Comparison of ENCODE assay signal across 9 cellular contexts in genomic region chr1:29150346-29150745, GRCh38. TPM values are rescaled to one million over a fixed set of nuclear protein-coding genes. Genes with fewer than 3 reads are reported as not detected.
DNase-seq lines count a peak whose midpoint lies in the region; ATAC-seq and TF ChIP-seq lines count a peak whose summit lies in the region.
"Not testable (repeated sequence)": the region's sequence is repeated elsewhere in the genome, so short reads cannot be mapped to it uniquely, and the experiment has no call there.
"Had no signal": no experiment of that assay in that cellular context is flagged by ENCODE, and none has a peak within 500 bp of the region (broad histone marks: within the 10 kb centered on the region; RNA-seq: fewer than 3 reads in every experiment).

No MANE protein-coding gene starts in this region.

- TF ChIP-seq CTCF in HFFc6 (IDR thresholded peaks at IDR 0.05); mesothelial cell of epicardium (IDR thresholded peaks at IDR 0.05; ENCODE audit: unreplicated experiment); spleen (IDR thresholded peaks at IDR 0.05 in 8 of 11, conservative IDR thresholded peaks at IDR 0.05 in 3 of 11): not testable (repeated sequence)

- H3K4me3 Mint-ChIP-seq in HFFc6; activated naive CD8-positive, alpha-beta T cell treated with anti-CD3 and anti-CD28 coated beads, Interleukin-2, amount 10 ng/mL, durations not matched to agents 7 days and 5 days; mesothelial cell of epicardium: not testable (repeated sequence)

- H3K4me3 ChIP-seq in spleen = not testable (repeated sequence)

- not testable (repeated sequence) for TF ChIP-seq POLR2A in spleen (IDR thresholded peaks at IDR 0.05)

- H3K27ac Mint-ChIP-seq in HFFc6 (peak overlapping the region; percentile 5; the same call in 1 of the 2 replicates), mesothelial cell of epicardium (peak overlapping the region; percentile 74)
- not testable (repeated sequence) for H3K27ac Mint-ChIP-seq in activated naive CD8-positive, alpha-beta T cell treated with anti-CD3 and anti-CD28 coated beads, Interleukin-2, amount 10 ng/mL, durations not matched to agents 7 days and 5 days

- peaks cover 78% of the 10 kb centered on the region for H3K36me3 Mint-ChIP-seq in HFFc6 (ENCODE audit: low read depth)
- peaks cover 62% of the 10 kb centered on the region for H3K36me3 Mint-ChIP-seq in activated naive CD8-positive, alpha-beta T cell treated with anti-CD3 and anti-CD28 coated beads, Interleukin-2, amount 10 ng/mL, durations not matched to agents 7 days and 5 days
- H3K36me3 Mint-ChIP-seq in mesothelial cell of epicardium = peaks cover 69% of the 10 kb centered on the region

- not testable (repeated sequence) for H3K4me1 ChIP-seq in spleen

- not testable (repeated sequence) for H3K27me3 Mint-ChIP-seq in HFFc6 (ENCODE audit: insufficient read depth); activated naive CD8-positive, alpha-beta T cell treated with anti-CD3 and anti-CD28 coated beads, Interleukin-2, amount 10 ng/mL, durations not matched to agents 7 days and 5 days; mesothelial cell of epicardium (ENCODE audit: low read depth)

- POLR2A ChIA-PET in activated naive CD8-positive, alpha-beta T cell treated with anti-CD3 and anti-CD28 coated beads, Interleukin-2, amount 10 ng/mL, durations not matched to agents 7 days and 5 days (lab: Charles Lee) = not testable (repeated sequence)

- not testable (repeated sequence) for H3K27me3 ChIP-seq in spleen (replicated peaks in 1 of 7)

- H3K36me3 ChIP-seq in spleen = peaks cover 7 to 100% (median 100%) of the 10 kb centered on the region in 6 donors

- H3K9me3 Mint-ChIP-seq in HFFc6; activated naive CD8-positive, alpha-beta T cell treated with anti-CD3 and anti-CD28 coated beads, Interleukin-2, amount 10 ng/mL, durations not matched to agents 7 days and 5 days; mesothelial cell of epicardium: not testable (repeated sequence)

- H3K9me3 ChIP-seq in spleen = not testable (repeated sequence)

- not testable (repeated sequence) for DNase-seq in HFFc6; mesothelial cell of epicardium (ENCODE audit: low spot score in 2 of 2, unreplicated experiment in 2 of 2)
- DNase-seq in activated CD8-positive, alpha-beta memory T cell treated with anti-CD3 and anti-CD28 coated beads, Interleukin-2, amount 50 U/mL, for 48 hours = peak; percentile 32
- peak; percentile 4 for DNase-seq in activated naive CD8-positive, alpha-beta T cell treated with anti-CD3 and anti-CD28 coated beads, Interleukin-2, amount 10 ng/mL, durations not matched to agents 7 days and 5 days
- DNase-seq in spleen = peak; percentile 15

- H3K27ac ChIP-seq in spleen = not testable (repeated sequence)

- intact Hi-C loops in spleen (cut with DNase I; ENCODE audit: low total_unique reads) = not testable (repeated sequence)

- H3K4me1 Mint-ChIP-seq in HFFc6 (ENCODE audit: low read depth) (peaks cover 38% of the 10 kb centered on the region), mesothelial cell of epicardium (peaks cover 17% of the 10 kb centered on the region)
- H3K4me1 Mint-ChIP-seq in activated naive CD8-positive, alpha-beta T cell treated with anti-CD3 and anti-CD28 coated beads, Interleukin-2, amount 10 ng/mL, durations not matched to agents 7 days and 5 days = not testable (repeated sequence)

- not testable (repeated sequence) for ATAC-seq in activated naive CD8-positive, alpha-beta T cell treated with anti-CD3 and anti-CD28 coated beads, Interleukin-2, amount 10 ng/mL, durations not matched to agents 7 days and 5 days (ENCODE audit: low read depth)

- 93 to 99% (median 96%) methylated on average over 9 of the region's 9 CpGs for WGBS in spleen, 5 donors

RNA-seq across cellular contexts. Expression of gene TMEM200B, which starts 26.6 kb away (rescaled TPM):
- total RNA-seq in HFFc6 (2021; fragmentation: NEBNext Ultra II Directional; extraction: Animal tissue kit (Norgen Biotek cat#: 25700)) = 10 to 100 TPM; 12.7 to 15.4 (median 13.6) TPM
- total RNA-seq in activated naive CD8-positive, alpha-beta T cell treated with anti-CD3 and anti-CD28 coated beads, Interleukin-2, amount 10 ng/mL, durations not matched to agents 7 days and 5 days = not detected
- 28.3 to 31.0 TPM (median 29.1 TPM) in 3 replicates for total RNA-seq in mesothelial cell of epicardium
- 1 to 10 TPM; 3.2 to 5.6 (median 4.3) TPM for total RNA-seq in spleen
- 1 to 10 TPM in 2 of 3 donors, under 1 TPM in 1; 0.98 to 2.3 (median 1.7) TPM for polyA plus RNA-seq in spleen
- total RNA-seq: Calu3; CD4-positive, alpha-beta memory T cell; CD4-positive, CD25-positive, alpha-beta regulatory T cell had no signal
- polyA plus RNA-seq: CD14-positive monocyte had no signal

RNA-seq across cellular contexts. Expression of gene SRSF4, which starts 31.4 kb away (rescaled TPM):
- total RNA-seq in HFFc6 (2021; fragmentation: NEBNext Ultra II Directional; extraction: Animal tissue kit (Norgen Biotek cat#: 25700)) = 10 to 100 TPM; 47.6 to 54.5 (median 51.5) TPM
- total RNA-seq in activated naive CD8-positive, alpha-beta T cell treated with anti-CD3 and anti-CD28 coated beads, Interleukin-2, amount 10 ng/mL, durations not matched to agents 7 days and 5 days = 100 to 1,000 TPM; 119 to 129 TPM
- total RNA-seq in mesothelial cell of epicardium (103 to 107 TPM (median 105 TPM) in 3 replicates), spleen (10 to 100 TPM; 77.6 to 94.7 (median 87.6) TPM)
- polyA plus RNA-seq in spleen = 10 to 100 TPM; 36.9 to 66.4 (median 62.4) TPM

Comparison
In these comparisons a context has a peak if more than half of its experiments do, and no peak if none do; other contexts are left out.
1. RNA of gene TMEM200B, which starts 26.6 kb away (total RNA-seq): 28.3 to 31.0 TPM in mesothelial cell of epicardium, 12.7 to 15.4 TPM in HFFc6 and 3.2 to 5.6 TPM in spleen; not detected in activated naive CD8-positive, alpha-beta T cell treated with anti-CD3 and anti-CD28 coated beads, Interleukin-2, amount 10 ng/mL, durations not matched to agents 7 days and 5 days; every median in the first group is over 4 times any median in the second.